Comparison of ENCODE assay signal across 11 cellular contexts in genomic region chr19:2288743-2289713, GRCh38. TPM values are rescaled to one million over a fixed set of nuclear protein-coding genes. Genes with fewer than 3 reads are reported as not detected.
DNase-seq lines count a peak whose midpoint lies in the region; ATAC-seq and TF ChIP-seq lines count a peak whose summit lies in the region.
"Had no signal": no experiment of that assay in that cellular context is flagged by ENCODE, and none has a peak within 500 bp of the region (broad histone marks: within the 10 kb centered on the region; RNA-seq: fewer than 3 reads in every experiment).

No MANE protein-coding gene starts in this region.

- H3K27ac ChIP-seq in KMS-11: no peak overlapping the region
- H3K27ac ChIP-seq in neutrophil: peak overlapping the region; percentile 99
- H3K27ac ChIP-seq: SK-N-MC had no signal

- H3K4me1 Mint-ChIP-seq in chondrocyte (ENCODE audit: low read depth): peaks cover 8% of the 10 kb centered on the region

- H3K27ac Mint-ChIP-seq in chondrocyte (ENCODE audit: unreplicated experiment): no peak overlapping the region

- no peak for DNase-seq in GM12864 (ENCODE audit: low read depth)
- no peak for DNase-seq in chondrocyte (ENCODE audit: low spot score)
- no peak for DNase-seq in left colon
- DNase-seq: NCI-H187, small intestine had no signal

- no peaks in the 10 kb centered on the region for H3K9me3 ChIP-seq in neutrophil

- peak overlapping the region; percentile 2 for H3K4me3 Mint-ChIP-seq in chondrocyte (ENCODE audit: unreplicated experiment)

- no peaks in the 10 kb centered on the region for H3K36me3 Mint-ChIP-seq in chondrocyte (ENCODE audit: low read depth)

- no peak for TF ChIP-seq CTCF in GM12864 (IDR thresholded peaks at IDR 0.05; ENCODE audit: low read depth, low read length, missing control alignments)
- no peak for TF ChIP-seq CTCF in KMS-11 (conservative IDR thresholded peaks at IDR 0.05; ENCODE audit: low read depth, low read length)
- no peak for TF ChIP-seq CTCF in chondrocyte (IDR thresholded peaks at IDR 0.05)
- TF ChIP-seq CTCF in neutrophil (IDR thresholded peaks at IDR 0.05): no peak

- ATAC-seq in HG02938 (IDR thresholded peaks at IDR 0.05; ENCODE audit: unreplicated experiment) (no peak), HG03354 (IDR thresholded peaks at IDR 0.05; ENCODE audit: poor library complexity, severe bottlenecking, unreplicated experiment) (no peak), GM19035 (IDR thresholded peaks at IDR 0.05; ENCODE audit: unreplicated experiment) (no peak), left colon (no peak)

- H3K9me3 Mint-ChIP-seq in chondrocyte (ENCODE audit: low read depth): no peaks in the 10 kb centered on the region

- H3K9ac ChIP-seq in KMS-11: no peak overlapping the region

- H3K4me1 ChIP-seq in KMS-11 (ENCODE audit: low read depth, poor library complexity, severe bottlenecking) (peaks cover 7% of the 10 kb centered on the region), neutrophil (ENCODE audit: control insufficient read depth in 1 of 2, insufficient read depth in 1 of 2, low read depth in 1 of 2, low read length in 1 of 2) (peaks cover 83 to 89% of the 10 kb centered on the region in 2 experiments)

- H3K27me3 Mint-ChIP-seq in chondrocyte (ENCODE audit: low read depth): peaks cover 13% of the 10 kb centered on the region

- H3K36me3 ChIP-seq in KMS-11 (ENCODE audit: insufficient read depth): no peaks in the 10 kb centered on the region
- peaks cover 31% of the 10 kb centered on the region for H3K36me3 ChIP-seq in neutrophil

- intact Hi-C loops in left colon (cut with DNase I, micrococcal nuclease): no loop called here

- no peaks in the 10 kb centered on the region for H3K79me2 ChIP-seq in KMS-11 (ENCODE audit: insufficient read depth, low read depth)

- H3K27me3 ChIP-seq in KMS-11 (ENCODE audit: insufficient read depth, low read depth): no peaks in the 10 kb centered on the region
- no peaks in the 10 kb centered on the region for H3K27me3 ChIP-seq in neutrophil

- no peaks in the 10 kb centered on the region for H4K20me1 ChIP-seq in KMS-11 (ENCODE audit: insufficient read depth)

- no peak overlapping the region for H3K4me2 ChIP-seq in KMS-11

- peak overlapping the region; percentile 63 for H3K4me3 ChIP-seq in GM12864 (ENCODE audit: low read depth, low read length)
- no peak overlapping the region for H3K4me3 ChIP-seq in KMS-11 (IDR thresholded peaks at IDR 0.05; ENCODE audit: insufficient read depth, low read depth, low read length)
- peak overlapping the region; percentile 95 for H3K4me3 ChIP-seq in neutrophil (ENCODE audit: low read depth in 1 of 2, low read length in 1 of 2)

- H2AFZ ChIP-seq in KMS-11 (ENCODE audit: low read depth): peak overlapping the region; percentile 59; the same call in 1 of the 2 replicates

RNA-seq across cellular contexts. Expression of gene PEAK3, which starts 7.1 kb away (rescaled TPM):
- total RNA-seq in chondrocyte: 0.31 to 0.50 TPM (median 0.38 TPM) in 3 replicates
- total RNA-seq in left colon: under 1 TPM; 0.15 to 0.78 TPM

RNA-seq across cellular contexts. Expression of gene LINGO3, which starts 18.9 kb away (rescaled TPM):
- 0.15 to 0.48 TPM in 2 of 3 replicates, not detected in the other for total RNA-seq in chondrocyte
- total RNA-seq in left colon: not detected

RNA-seq across cellular contexts. Expression of gene JSRP1, which starts 32.8 kb away (rescaled TPM):
- total RNA-seq in chondrocyte: 0.42 to 0.51 TPM in 2 of 3 replicates, not detected in the other
- total RNA-seq in left colon: 1 to 10 TPM in 1 of 2 donors, under 1 TPM in 1; 0.55 to 2.6 TPM

RNA-seq across cellular contexts. Expression of gene LSM7, which starts 39.4 kb away (rescaled TPM):
- total RNA-seq in chondrocyte: 73.9 to 88.1 TPM (median 76.2 TPM) in 3 replicates
- 100 to 1,000 TPM in 1 of 2 donors, 10 to 100 TPM in 1; 67.1 to 101 TPM for total RNA-seq in left colon

RNA-seq across cellular contexts. Expression of gene SPPL2B, which starts 39.5 kb away (rescaled TPM):
- total RNA-seq in chondrocyte (48.9 to 67.0 TPM (median 51.4 TPM) in 3 replicates), left colon (100 to 1,000 TPM; 142 to 173 TPM)
